ENCODE assay signal across 9 cellular contexts in genomic region chr3:12725436-12725835, GRCh38. TPM values are rescaled to one million over a fixed set of nuclear protein-coding genes. Genes with fewer than 3 reads are reported as not detected.
"Had no signal": no experiment of that assay in that cellular context is flagged by ENCODE, and none has a peak within 500 bp of the region (broad histone marks: within the 10 kb centered on the region; RNA-seq: fewer than 3 reads in every experiment).

No MANE protein-coding gene starts in this region.

- H3K27ac Mint-ChIP-seq: GM23338, H9, HFFc6, IgD-negative memory B cell had no signal

- H3K4me3 Mint-ChIP-seq: GM23338, H9, HFFc6, IgD-negative memory B cell had no signal

- H3K4me3 ChIP-seq: GM23338 had no signal

- H3K27ac ChIP-seq: HL-60 had no signal

- H3K4me2 ChIP-seq: GM23338 had no signal

- H3K4me1 Mint-ChIP-seq: GM23338, H9 had no signal

- H3K27me3 Mint-ChIP-seq: IgD-negative memory B cell had no signal

- H3K36me3 Mint-ChIP-seq: IgD-negative memory B cell had no signal

- DNase-seq: H9, HCEC 1CT, HFFc6 had no signal

- H3K9me3 Mint-ChIP-seq: GM23338, H9, IgD-negative memory B cell had no signal

- ATAC-seq: GM23338, HepG2 had no signal

RNA-seq across cellular contexts. Expression of gene TMEM40, which starts 33.6 kb away (rescaled TPM):
- total RNA-seq: H1, H9, HepG2, HT1080 had no signal
